Comparison of ENCODE assay signal across 8 cellular contexts in genomic region chr19:45079911-45080469, GRCh38. TPM values are rescaled to one million over a fixed set of nuclear protein-coding genes. Genes with fewer than 3 reads are reported as not detected.
DNase-seq lines count a peak whose midpoint lies in the region; ATAC-seq, FAIRE-seq and TF ChIP-seq lines count a peak whose summit lies in the region.

No MANE protein-coding gene starts in this region.

- no peak for FAIRE-seq in A549 (lab: Jason Lieb, UNC)
- no peak for FAIRE-seq in bronchial epithelial cell (lab: Jason Lieb, UNC)

- H3K36me3 ChIP-seq in bronchial epithelial cell (ENCODE audit: control insufficient read depth, insufficient read depth, low read length), result peaks cover 8% of the 10 kb centered on the region
- peaks cover 7 to 12% of the 10 kb centered on the region in 2 donors for H3K36me3 ChIP-seq in mucosa of rectum (ENCODE audit: control insufficient read depth in 2 of 2, insufficient read depth in 2 of 2, low read length in 2 of 2)

- H3K9me3 ChIP-seq in A549 (no peaks in the 10 kb centered on the region), mucosa of rectum (ENCODE audit: control insufficient read depth in 2 of 2, low read length in 2 of 2) (no peaks in the 10 kb centered on the region)

- no peak for ATAC-seq in A549
- no peak for ATAC-seq in HG03442 (IDR thresholded peaks at IDR 0.05; ENCODE audit: unreplicated experiment)

- no peak for DNase-seq in A549 (ENCODE audit: low read depth in 1 of 2, low spot score in 1 of 2)
- peak in 62 of 76 experiments; percentile 16 to 76 (median 44) for DNase-seq in HUDEP-2 (lab: John Stamatoyannopoulos, UW; ENCODE audit: unreplicated experiment in 76 of 76)
- no peak for DNase-seq in bronchial epithelial cell (ENCODE audit: low read depth)
- DNase-seq in NCI-H1092 treated with DMSO at 0.1 percent for 48 hours (lab: John Stamatoyannopoulos, UW), result no peak
- no peak for DNase-seq in SIG-M5 (lab: John Stamatoyannopoulos, UW)
- no peak for DNase-seq in central memory CD4-positive, alpha-beta T cell

- H3K27me3 ChIP-seq in bronchial epithelial cell (ENCODE audit: control insufficient read depth, insufficient read depth, low read length) (no peaks in the 10 kb centered on the region), mucosa of rectum (ENCODE audit: control insufficient read depth in 2 of 2, insufficient read depth in 2 of 2, low read length in 2 of 2) (no peaks in the 10 kb centered on the region)

- TF ChIP-seq EP300 in A549 (IDR thresholded peaks at IDR 0.05), result no peak

- H3K4me1 ChIP-seq in A549, result peaks cover 26% of the 10 kb centered on the region
- H3K4me1 ChIP-seq in mucosa of rectum (ENCODE audit: control insufficient read depth in 2 of 2, insufficient read depth in 2 of 2, low read length in 2 of 2), result peaks cover 35 to 36% of the 10 kb centered on the region in 2 donors

- H3K4me2 ChIP-seq in A549, result peak overlapping the region; percentile 92

- POLR2A ChIA-PET in A549 (lab: Yijun Ruan, JAX), result interaction anchor here (0.6 to 2.8 kb wide), 5 partner anchors 10 to 87 kb away, joined by 3 to 22 read pairs (median 4); partner anchors contain the start of gene PPP1R37

- TF ChIP-seq POLR2A in A549 (IDR thresholded peaks at IDR 0.05; ENCODE audit: low read length), result no peak

- TF ChIP-seq CTCF in A549 (IDR thresholded peaks at IDR 0.05) (no peak), bronchial epithelial cell (IDR thresholded peaks at IDR 0.05; ENCODE audit: insufficient read depth, low read length, severe bottlenecking) (no peak)

- WGBS in A549 (ENCODE audit: missing lambda C conversion rate), result 35% methylated on average over 9 of the region's 9 CpGs

- no peak for TF ChIP-seq RAD21 in A549 (conservative IDR thresholded peaks at IDR 0.05 in 1 of 2, IDR thresholded peaks at IDR 0.05 in 1 of 2)

- peak overlapping the region; percentile 74 to 90 for H3K9ac ChIP-seq in mucosa of rectum (ENCODE audit: low read depth in 1 of 2, low read length in 2 of 2)

- CTCF ChIA-PET in A549 (lab: Yijun Ruan, JAX), result interaction anchor here (0.6 to 7.7 kb wide), 6 partner anchors 13 to 138 kb away, joined by 3 to 56 read pairs (median 4); partner anchors contain the start of gene PPP1R37

- H3K27ac ChIP-seq in A549, result peak overlapping the region; percentile 91 to 95
- H3K27ac ChIP-seq in mucosa of rectum (ENCODE audit: low read depth in 2 of 2, low read length in 2 of 2), result peak overlapping the region; percentile 70 to 83

- H3K4me3 ChIP-seq in A549 (peak overlapping the region; percentile 96), bronchial epithelial cell (ENCODE audit: low read depth, low read length) (peak overlapping the region; percentile 70), mucosa of rectum (ENCODE audit: low read length in 2 of 2) (peak overlapping the region; percentile 85 to 94)

TF ChIP-seq in A549, 52 proteins besides CTCF, POLR2A, EP300 and RAD21:
- TF ChIP-seq HDAC2 (IDR thresholded peaks at IDR 0.05) (no peak), POLR2AphosphoS2 (conservative IDR thresholded peaks at IDR 0.05; ENCODE audit: low read length) (no peak), ATOH8 (CRISPR knock-in tag; IDR thresholded peaks at IDR 0.05; ENCODE audit: low read depth) (no peak), KDM1A (IDR thresholded peaks at IDR 0.05; ENCODE audit: low read depth) (no peak), HEYL (CRISPR knock-in tag; IDR thresholded peaks at IDR 0.05) (no peak), MAX (IDR thresholded peaks at IDR 0.05) (no peak), E2F6 (IDR thresholded peaks at IDR 0.05; ENCODE audit: borderline replicate concordance, low read depth) (no peak)

RNA-seq across cellular contexts. Expression of gene GEMIN7, which starts 0.9 kb away (rescaled TPM):
- polyA plus RNA-seq in A549 (2011; rRNA removed) (42.2 and 49.2 TPM in 2 replicates), A549 (2017; fragmentation: RNase III; extraction: RNeasy Plus Mini Kit Qiagen cat#74134 plus additional on column Dnase treatment) (75.3 to 86.0 TPM (median 79.4 TPM) in 3 replicates)
- 86.7 and 115 TPM in 2 replicates for polyA plus RNA-seq in A549 (2012; cell fraction: cytosol; rRNA removed)
- polyA plus RNA-seq in A549 (2012; cell fraction: nucleus; rRNA removed), result 97.2 and 109 TPM in 2 replicates
- 23.2 and 33.1 TPM in 2 replicates for polyA minus RNA-seq in A549 (2011; rRNA and poly(A)+ RNA removed)
- total RNA-seq in bronchial epithelial cell, result 21.3 and 23.2 TPM in 2 replicates

RNA-seq across cellular contexts. Expression of gene ZNF296, which starts 3.7 kb away (rescaled TPM):
- polyA plus RNA-seq in A549 (2011; rRNA removed) (0.25 and 0.34 TPM in 2 replicates), A549 (2017; fragmentation: RNase III; extraction: RNeasy Plus Mini Kit Qiagen cat#74134 plus additional on column Dnase treatment) (2.7 to 3.6 TPM (median 3.4 TPM) in 3 replicates)
- polyA plus RNA-seq in A549 (2012; cell fraction: cytosol; rRNA removed), result 2.7 and 3.7 TPM in 2 replicates
- polyA plus RNA-seq in A549 (2012; cell fraction: nucleus; rRNA removed), result 4.6 and 8.2 TPM in 2 replicates
- polyA minus RNA-seq in A549 (2011; rRNA and poly(A)+ RNA removed), result 0.50 and 0.73 TPM in 2 replicates
- under 0.01 and 0.51 TPM in 2 replicates for total RNA-seq in bronchial epithelial cell

RNA-seq across cellular contexts. Expression of gene PPP1R37, which starts 13.0 kb away (rescaled TPM):
- 7.6 and 9.1 TPM in 2 replicates for polyA plus RNA-seq in A549 (2011; rRNA removed)
- 22.2 and 27.1 TPM in 2 replicates for polyA plus RNA-seq in A549 (2012; cell fraction: cytosol; rRNA removed)
- 48.6 and 55.2 TPM in 2 replicates for polyA plus RNA-seq in A549 (2012; cell fraction: nucleus; rRNA removed)
- polyA plus RNA-seq in A549 (2017; fragmentation: RNase III; extraction: RNeasy Plus Mini Kit Qiagen cat#74134 plus additional on column Dnase treatment), result 18.7 to 21.9 TPM (median 21.8 TPM) in 3 replicates
- polyA minus RNA-seq in A549 (2011; rRNA and poly(A)+ RNA removed), result 15.4 and 15.8 TPM in 2 replicates
- total RNA-seq in bronchial epithelial cell, result 19.2 and 19.5 TPM in 2 replicates

RNA-seq across cellular contexts. Expression of gene CLASRP, which starts 41.1 kb away (rescaled TPM):
- polyA plus RNA-seq in A549 (2011; rRNA removed) (30.7 and 39.0 TPM in 2 replicates), A549 (2017; fragmentation: RNase III; extraction: RNeasy Plus Mini Kit Qiagen cat#74134 plus additional on column Dnase treatment) (74.8 to 93.7 TPM (median 86.4 TPM) in 3 replicates)
- 38.3 and 40.7 TPM in 2 replicates for polyA plus RNA-seq in A549 (2012; cell fraction: cytosol; rRNA removed)
- polyA plus RNA-seq in A549 (2012; cell fraction: nucleus; rRNA removed), result 229 and 279 TPM in 2 replicates
- 36.0 and 38.2 TPM in 2 replicates for polyA minus RNA-seq in A549 (2011; rRNA and poly(A)+ RNA removed)
- 12.5 and 19.2 TPM in 2 replicates for total RNA-seq in bronchial epithelial cell

Comparison
In these comparisons a context has a peak if more than half of its experiments do, and no peak if none do; other contexts are left out.
1. DNase-seq: peak in HUDEP-2 (62 of 76); none in A549 (0 of 2), bronchial epithelial cell (single experiment), NCI-H1092 treated with DMSO at 0.1 percent for 48 hours (single experiment), SIG-M5 (single experiment) and central memory CD4-positive, alpha-beta T cell (single experiment).
2. Peak in every context shown above with its lines, with median percentiles within 50 percentile points of each other: H3K4me3 ChIP-seq.